22 cellular contexts compared by ENCODE assay signal in the genomic region with DNA sequence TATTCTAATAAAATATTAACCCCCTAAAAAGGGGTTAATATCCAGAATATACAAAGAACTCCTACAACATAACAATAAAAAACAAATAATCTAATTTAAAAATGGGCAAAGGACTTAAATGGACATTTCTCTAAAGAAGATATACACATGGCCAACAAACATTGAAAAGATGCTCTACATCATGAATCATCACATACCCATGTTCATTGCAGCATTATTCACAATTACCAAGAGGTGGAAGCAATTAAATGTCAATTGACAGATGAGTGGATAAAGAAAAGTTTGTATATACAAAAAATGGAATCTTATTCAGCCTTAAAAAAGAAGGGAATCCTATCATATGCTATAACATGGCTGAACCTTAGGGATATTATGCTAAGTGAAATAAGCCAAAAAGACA. TPM values are rescaled to one million over a fixed set of nuclear protein-coding genes. Genes with fewer than 3 reads are reported as not detected.
A peak's percentile ranks its signal among the peaks of the same experiment; 100 is the strongest.
DNase-seq lines count a peak whose midpoint lies in the region; FAIRE-seq and TF ChIP-seq lines count a peak whose summit lies in the region.
"Had no signal": no experiment of that assay in that cellular context is flagged by ENCODE, and none has a peak within 500 bp of the region (broad histone marks: within the 10 kb centered on the region; RNA-seq: fewer than 3 reads in every experiment).

No MANE protein-coding gene starts in this region.

- H3K4me3 ChIP-seq in SK-N-SH (ENCODE audit: low read depth in 2 of 2, low read length in 1 of 2): no peak overlapping the region
- no peak overlapping the region for H3K4me3 ChIP-seq in ascending aorta
- H3K4me3 ChIP-seq in HAP-1: no peak overlapping the region
- H3K4me3 ChIP-seq: SJCRH30 had no signal

- DNase-seq in AG08395 (ENCODE audit: low spot score) (peak; percentile 14), GM04503 (ENCODE audit: low read depth) (peak; percentile 21), SK-N-SH (no peak), fibroblast of gingiva (ENCODE audit: low read depth) (peak; percentile 8), RCC 7860 (ENCODE audit: low spot score) (no peak), ascending aorta (ENCODE audit: low spot score in 2 of 2) (no peak), HAP-1 (ENCODE audit: low spot score in 2 of 2) (no peak), DMS79 (lab: John Stamatoyannopoulos, UW) (no peak)
- DNase-seq: 8988T; BE2C; CD4-positive, alpha-beta T cell; DMS153; Karpas-422; NCI-H1048; NCI-H1436; NCI-H1930; NCI-H345; NCI-H524 treated with DMSO at 0.1 percent for 48 hours; PC-3; SJCRH30; SW 1271 had no signal

- intact Hi-C loops in ascending aorta (cut with DNase I): no loop called here

- H3K4me2 ChIP-seq in SK-N-SH: no peak overlapping the region

- H3K9ac ChIP-seq in SK-N-SH: no peak overlapping the region

- POLR2A ChIA-PET in SK-N-SH (lab: Yijun Ruan, JAX): no interaction called here

- no peak for TF ChIP-seq RAD21 in SK-N-SH (IDR thresholded peaks at IDR 0.05; ENCODE audit: low read length)

- TF ChIP-seq CTCF in SK-N-SH (IDR thresholded peaks at IDR 0.05): no peak
- no peak for TF ChIP-seq CTCF in ascending aorta (IDR thresholded peaks at IDR 0.05)

- no peak overlapping the region for H3K27ac ChIP-seq in SK-N-SH (ENCODE audit: low read depth in 2 of 2, low read length in 1 of 2)
- no peak overlapping the region for H3K27ac ChIP-seq in ascending aorta
- H3K27ac ChIP-seq: SJCRH30 had no signal

- no peaks in the 10 kb centered on the region; a peak in 1 of 4 replicates for H3K4me1 ChIP-seq in SK-N-SH (ENCODE audit: control insufficient read depth in 1 of 2, insufficient read depth in 2 of 2, low read depth in 1 of 2, low read length in 1 of 2)
- no peaks in the 10 kb centered on the region for H3K4me1 ChIP-seq in ascending aorta
- H3K4me1 ChIP-seq in HAP-1: peaks cover 2% of the 10 kb centered on the region; the same call in 1 of the 2 replicates
- H3K4me1 ChIP-seq: BE2C, SJCRH30 had no signal

- CTCF ChIA-PET in SK-N-SH (lab: Yijun Ruan, JAX): interaction anchor here (1.0 to 1.3 kb wide), 2 partner anchors 27 to 75 kb away, joined by 3 read pairs; no protein-coding TSS in a partner anchor

- no peak overlapping the region for H2AFZ ChIP-seq in SK-N-SH (ENCODE audit: low read depth)

- peaks cover 27% of the 10 kb centered on the region; the same call in 1 of the 2 replicates for H3K79me2 ChIP-seq in SK-N-SH (ENCODE audit: insufficient read depth)

- H3K9me2 ChIP-seq in SK-N-SH: no peaks in the 10 kb centered on the region

- no peaks in the 10 kb centered on the region for H3K27me3 ChIP-seq in SK-N-SH (ENCODE audit: insufficient read depth)
- no peaks in the 10 kb centered on the region for H3K27me3 ChIP-seq in ascending aorta
- no peaks in the 10 kb centered on the region for H3K27me3 ChIP-seq in HAP-1 (ENCODE audit: low read depth)
- H3K27me3 ChIP-seq: BE2C, SJCRH30 had no signal

- no peak for TF ChIP-seq EP300 in SK-N-SH (IDR thresholded peaks at IDR 0.05; ENCODE audit: borderline replicate concordance in 1 of 2, low read depth in 1 of 2, low read length in 1 of 2)

- H3K36me3 ChIP-seq in SK-N-SH (replicated peaks in 1 of 2; ENCODE audit: control insufficient read depth in 1 of 2, insufficient read depth in 2 of 2, low read length in 1 of 2): peaks cover 0 to 3% of the 10 kb centered on the region in 2 experiments
- H3K36me3 ChIP-seq in ascending aorta: no peaks in the 10 kb centered on the region
- H3K36me3 ChIP-seq in HAP-1 (replicated peaks): no peaks in the 10 kb centered on the region; the same call in 1 of the 2 replicates
- H3K36me3 ChIP-seq: BE2C had no signal

- H4K20me1 ChIP-seq in SK-N-SH (ENCODE audit: insufficient read depth): no peaks in the 10 kb centered on the region

- no peaks in the 10 kb centered on the region for H3K9me3 ChIP-seq in SK-N-SH
- H3K9me3 ChIP-seq in ascending aorta: no peaks in the 10 kb centered on the region
- no peaks in the 10 kb centered on the region for H3K9me3 ChIP-seq in HAP-1
- H3K9me3 ChIP-seq: BE2C had no signal

- FAIRE-seq in RCC 7860 (lab: Jason Lieb, UNC): no peak
- FAIRE-seq: HTR-8/SVneo had no signal

- no peaks in the 10 kb centered on the region for H3F3A ChIP-seq in SK-N-SH (replicated peaks; ENCODE audit: insufficient read depth)

- in situ Hi-C loops in HAP-1 (cut with MboI; ENCODE audit: low sequenced_read_pairs): no loop called here

TF ChIP-seq in SK-N-SH, 30 proteins besides CTCF, POLR2A, EP300 and RAD21 (continues in another document):
- peak; percentile 56; the same call in 1 of the 2 replicates for TF ChIP-seq FOSL2 (IDR thresholded peaks at IDR 0.05; ENCODE audit: borderline replicate concordance, low read depth)
- no peak for TF ChIP-seq YY1 (IDR thresholded peaks at IDR 0.05; ENCODE audit: low read depth)
- TF ChIP-seq CHD2 (IDR thresholded peaks at IDR 0.05; ENCODE audit: low read length, partially characterized antibody): no peak
- TF ChIP-seq MEF2A (IDR thresholded peaks at IDR 0.05; ENCODE audit: borderline replicate concordance, low read depth): no peak
- TF ChIP-seq IRF3 (IDR thresholded peaks at IDR 0.05; ENCODE audit: low read depth, low read length): no peak
- TF ChIP-seq FOXM1 (IDR thresholded peaks at IDR 0.05; ENCODE audit: low read depth): no peak
- TF ChIP-seq FOXJ3 (CRISPR knock-in tag; IDR thresholded peaks at IDR 0.05): no peak
- TF ChIP-seq RCOR1 (IDR thresholded peaks at IDR 0.05; ENCODE audit: low read length): no peak
- no peak for TF ChIP-seq NRF1 (IDR thresholded peaks at IDR 0.05; ENCODE audit: low read depth, low read length)
- TF ChIP-seq EZH2phosphoT487 (IDR thresholded peaks at IDR 0.05; ENCODE audit: borderline replicate concordance, low read depth): no peak
- TF ChIP-seq, protein P1, sequence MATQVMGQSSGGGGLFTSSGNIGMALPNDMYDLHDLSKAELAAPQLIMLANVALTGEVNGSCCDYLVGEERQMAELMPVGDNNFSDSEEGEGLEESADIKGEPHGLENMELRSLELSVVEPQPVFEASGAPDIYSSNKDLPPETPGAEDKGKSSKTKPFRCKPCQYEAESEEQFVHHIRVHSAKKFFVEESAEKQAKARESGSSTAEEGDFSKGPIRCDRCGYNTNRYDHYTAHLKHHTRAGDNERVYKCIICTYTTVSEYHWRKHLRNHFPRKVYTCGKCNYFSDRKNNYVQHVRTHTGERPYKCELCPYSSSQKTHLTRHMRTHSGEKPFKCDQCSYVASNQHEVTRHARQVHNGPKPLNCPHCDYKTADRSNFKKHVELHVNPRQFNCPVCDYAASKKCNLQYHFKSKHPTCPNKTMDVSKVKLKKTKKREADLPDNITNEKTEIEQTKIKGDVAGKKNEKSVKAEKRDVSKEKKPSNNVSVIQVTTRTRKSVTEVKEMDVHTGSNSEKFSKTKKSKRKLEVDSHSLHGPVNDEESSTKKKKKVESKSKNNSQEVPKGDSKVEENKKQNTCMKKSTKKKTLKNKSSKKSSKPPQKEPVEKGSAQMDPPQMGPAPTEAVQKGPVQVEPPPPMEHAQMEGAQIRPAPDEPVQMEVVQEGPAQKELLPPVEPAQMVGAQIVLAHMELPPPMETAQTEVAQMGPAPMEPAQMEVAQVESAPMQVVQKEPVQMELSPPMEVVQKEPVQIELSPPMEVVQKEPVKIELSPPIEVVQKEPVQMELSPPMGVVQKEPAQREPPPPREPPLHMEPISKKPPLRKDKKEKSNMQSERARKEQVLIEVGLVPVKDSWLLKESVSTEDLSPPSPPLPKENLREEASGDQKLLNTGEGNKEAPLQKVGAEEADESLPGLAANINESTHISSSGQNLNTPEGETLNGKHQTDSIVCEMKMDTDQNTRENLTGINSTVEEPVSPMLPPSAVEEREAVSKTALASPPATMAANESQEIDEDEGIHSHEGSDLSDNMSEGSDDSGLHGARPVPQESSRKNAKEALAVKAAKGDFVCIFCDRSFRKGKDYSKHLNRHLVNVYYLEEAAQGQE (IDR thresholded peaks at IDR 0.05; ENCODE audit: low read depth, low read length): no peak
- TF ChIP-seq SIN3A (IDR thresholded peaks at IDR 0.05; ENCODE audit: borderline replicate concordance, low read depth, low read length): no peak
- no peak for TF ChIP-seq RFX5 (IDR thresholded peaks at IDR 0.05; ENCODE audit: low read length)
- no peak for TF ChIP-seq USF2 (IDR thresholded peaks at IDR 0.05; ENCODE audit: borderline replicate concordance, low read depth, low read length)
- peak; percentile 36; the same call in 1 of the 2 replicates for TF ChIP-seq TCF12 (IDR thresholded peaks at IDR 0.05)
- no peak for TF ChIP-seq JUND (IDR thresholded peaks at IDR 0.05)
- TF ChIP-seq RXRA (IDR thresholded peaks at IDR 0.05; ENCODE audit: borderline replicate concordance, low read depth): no peak
- TF ChIP-seq PBX3 (IDR thresholded peaks at IDR 0.05): peak; percentile 16; the same call in 1 of the 2 replicates

RNA-seq across cellular contexts. Expression of gene CPD, which starts 36.8 kb away (rescaled TPM):
- 12.5 and 16.5 TPM in 2 replicates for polyA plus RNA-seq in SK-N-SH (2012; rRNA removed)
- polyA plus RNA-seq in SK-N-SH (2012; cell fraction: cytosol; rRNA removed): 20.7 and 20.8 TPM in 2 replicates
- polyA plus RNA-seq in SK-N-SH (2012; cell fraction: nucleus; rRNA removed): 8.2 and 14.7 TPM in 2 replicates
- 141 TPM for total RNA-seq in ascending aorta

Comparison
In these comparisons a context has a peak if more than half of its experiments do, and no peak if none do; other contexts are left out.
1. DNase-seq: peak in AG08395 (single experiment), GM04503 (single experiment) and fibroblast of gingiva (single experiment); none in SK-N-SH (single experiment), RCC 7860 (single experiment), ascending aorta (0 of 2), HAP-1 (0 of 2) and DMS79 (single experiment).